8 cellular contexts compared by ENCODE assay signal in the genomic region with DNA sequence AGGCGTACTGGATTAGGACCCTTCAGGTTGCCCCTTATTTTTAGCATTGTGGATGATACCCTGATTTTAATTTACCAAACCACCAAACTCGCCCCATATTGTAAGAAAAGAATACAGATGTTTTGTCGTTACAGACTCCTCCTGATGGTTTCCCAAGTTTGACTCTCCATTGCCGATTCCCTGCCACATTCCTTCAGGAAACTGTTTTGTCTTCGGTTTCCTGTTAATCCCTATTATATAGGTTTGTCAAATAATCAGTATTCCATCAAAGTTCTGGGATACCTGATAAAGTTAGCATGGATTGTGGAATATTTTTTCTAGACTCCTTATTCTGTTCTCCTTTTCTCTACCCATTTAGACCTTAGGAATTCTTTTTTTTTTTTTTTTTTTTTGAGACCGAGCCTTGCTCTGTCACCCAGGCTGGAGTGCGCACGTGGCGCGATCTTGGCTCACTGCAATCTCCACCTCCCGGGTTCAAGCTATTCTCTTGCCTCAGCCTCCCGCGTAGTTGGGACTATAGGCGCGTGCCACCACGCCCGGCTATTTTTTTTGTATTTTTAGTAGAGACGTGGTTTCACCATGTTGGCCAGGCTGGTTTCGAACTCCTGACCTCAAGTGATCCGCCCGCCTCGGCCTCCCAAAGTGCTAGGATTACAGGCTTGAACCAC. TPM values are rescaled to one million over a fixed set of nuclear protein-coding genes. Genes with fewer than 3 reads are reported as not detected.
DNase-seq lines count a peak whose midpoint lies in the region; ATAC-seq and TF ChIP-seq lines count a peak whose summit lies in the region.
"Not testable (repeated sequence)": the region's sequence is repeated elsewhere in the genome, so short reads cannot be mapped to it uniquely, and the experiment has no call there.

No MANE protein-coding gene starts in this region.

- H3K4me1 Mint-ChIP-seq in CD4-positive, alpha-beta memory T cell, result peaks cover 33 to 55% (median 45%) of the 10 kb centered on the region in 4 donors
- H3K4me1 Mint-ChIP-seq in IgD-negative memory B cell (peaks cover 15 to 26% (median 20%) of the 10 kb centered on the region in 3 donors), T-helper 17 cell (peaks cover 35% of the 10 kb centered on the region)

- peak overlapping the region; percentile 94 to 100 (median 98) for H3K4me3 Mint-ChIP-seq in CD4-positive, alpha-beta memory T cell
- H3K4me3 Mint-ChIP-seq in IgD-negative memory B cell (peak overlapping the region; percentile 97 to 100 (median 99)), T-helper 17 cell (peak overlapping the region; percentile 100)

- not testable (repeated sequence) for H4K20me1 ChIP-seq in osteoblast (ENCODE audit: insufficient read depth, low read length)

- H2AFZ ChIP-seq in osteoblast (ENCODE audit: low read length), result peak overlapping the region; percentile 56

- DNase-seq in CD4-positive, alpha-beta memory T cell; T-helper 17 cell; adrenal gland; epithelial cell of esophagus (ENCODE audit: low read depth); osteoblast (ENCODE audit: insufficient read length, low spot score, missing footprints); thoracic aorta (ENCODE audit: low spot score): not testable (repeated sequence)

- not testable (repeated sequence) for H3K27me3 Mint-ChIP-seq in CD4-positive, alpha-beta memory T cell; IgD-negative memory B cell; T-helper 17 cell

- POLR2A ChIA-PET in CD4-positive, alpha-beta memory T cell (lab: Charles Lee; ENCODE audit: partially characterized antibody), result interaction anchor here (0.8 to 4.3 kb wide), 14 partner anchors 8 to 172 kb away, joined by 3 to 69 read pairs (median 6); a partner anchor contains a TSS

- peak overlapping the region; percentile 92 to 93 for H3K4me3 ChIP-seq in CD4-positive, alpha-beta memory T cell (ENCODE audit: low read length in 2 of 2)
- H3K4me3 ChIP-seq in adrenal gland (peak overlapping the region; percentile 12 to 70 (median 64)), epithelial cell of esophagus (ENCODE audit: low read length) (peak overlapping the region; percentile 98), osteoblast (ENCODE audit: insufficient read depth, low read length) (peak overlapping the region; percentile 79), thoracic aorta (peak overlapping the region; percentile 73)

- peak overlapping the region; percentile 99 for H3K4me2 ChIP-seq in osteoblast (ENCODE audit: insufficient read depth, low read length)

- CTCF ChIA-PET in CD4-positive, alpha-beta memory T cell (lab: Charles Lee; ENCODE audit: partially characterized antibody), result interaction anchor here (0.6 to 9.9 kb wide), 25 partner anchors 9 to 109 kb away, joined by 3 to 101 read pairs (median 8); a partner anchor contains a TSS

- not testable (repeated sequence) for H3K36me3 Mint-ChIP-seq in CD4-positive, alpha-beta memory T cell; IgD-negative memory B cell; T-helper 17 cell (ENCODE audit: low read depth)

- not testable (repeated sequence) for H3K27me3 ChIP-seq in CD4-positive, alpha-beta memory T cell (ENCODE audit: insufficient read depth, low read length); adrenal gland; layer of hippocampus (ENCODE audit: control insufficient read depth, insufficient read depth, low read length); osteoblast (ENCODE audit: insufficient read depth, low read length); thoracic aorta (replicated peaks; ENCODE audit: insufficient read depth)

- peaks cover 50% of the 10 kb centered on the region for H3K79me2 ChIP-seq in osteoblast (ENCODE audit: insufficient read depth, low read length)

- H3K4me1 ChIP-seq in CD4-positive, alpha-beta memory T cell (ENCODE audit: insufficient read depth, low read length), result peaks cover 52% of the 10 kb centered on the region
- H3K4me1 ChIP-seq in adrenal gland (replicated peaks in 1 of 2), result peaks cover 0 to 48% of the 10 kb centered on the region in 2 donors
- H3K4me1 ChIP-seq in osteoblast (ENCODE audit: insufficient read depth, low read length), result peaks cover 26% of the 10 kb centered on the region
- peaks cover 14 to 43% of the 10 kb centered on the region in 2 donors for H3K4me1 ChIP-seq in thoracic aorta (ENCODE audit: control insufficient read depth in 1 of 2, low read depth in 2 of 2)

- TF ChIP-seq CTCF in adrenal gland (IDR thresholded peaks at IDR 0.05); epithelial cell of esophagus (IDR thresholded peaks at IDR 0.05; ENCODE audit: insufficient read depth, low read depth, low read length, missing control alignments); osteoblast (IDR thresholded peaks at IDR 0.05; ENCODE audit: extremely low read depth, low read depth, low read length); thoracic aorta (IDR thresholded peaks at IDR 0.05): not testable (repeated sequence)

- intact Hi-C loops in CD4-positive, alpha-beta memory T cell (cut with micrococcal nuclease), result loop anchor here (1.0 to 2.0 kb wide), 2 partner anchors 34 to 43 kb away; no protein-coding TSS in a partner anchor
- intact Hi-C loops in adrenal gland (cut with DNase I), result not testable (repeated sequence)

- peak overlapping the region; percentile 93 to 99 (median 98) for H3K27ac Mint-ChIP-seq in CD4-positive, alpha-beta memory T cell
- H3K27ac Mint-ChIP-seq in IgD-negative memory B cell (peak overlapping the region; percentile 88 to 100 (median 99)), T-helper 17 cell (peak overlapping the region; percentile 99)

- H3K9me3 Mint-ChIP-seq in CD4-positive, alpha-beta memory T cell; IgD-negative memory B cell: not testable (repeated sequence)

- WGBS in adrenal gland, 4 donors, result 45 to 52% (median 47%) methylated on average over 22 of the region's 22 CpGs

- H3K9me3 ChIP-seq in CD4-positive, alpha-beta memory T cell (ENCODE audit: control insufficient read depth in 1 of 2, low read length in 2 of 2); T-helper 17 cell (ENCODE audit: control insufficient read depth, low read length, poor library complexity, severe bottlenecking); adrenal gland (replicated peaks in 1 of 3); osteoblast (ENCODE audit: low read depth, low read length); thoracic aorta: not testable (repeated sequence)

- H3K27ac ChIP-seq in CD4-positive, alpha-beta memory T cell (ENCODE audit: low read depth, low read length), result peak overlapping the region; percentile 86
- peak overlapping the region; percentile 45 to 91 (median 79) for H3K27ac ChIP-seq in adrenal gland
- H3K27ac ChIP-seq in layer of hippocampus (ENCODE audit: low read depth, low read length), result peak overlapping the region; percentile 69
- H3K27ac ChIP-seq in osteoblast (ENCODE audit: low read depth, low read length), result peak overlapping the region; percentile 97
- peak overlapping the region; percentile 60 to 87 for H3K27ac ChIP-seq in thoracic aorta

- ATAC-seq in T-helper 17 cell; thoracic aorta (ENCODE audit: insufficient number of reproducible peaks, low FRiP score, low read depth): not testable (repeated sequence)

- not testable (repeated sequence) for TF ChIP-seq POLR2A in adrenal gland (IDR thresholded peaks at IDR 0.05)

- not testable (repeated sequence) for H3K36me3 ChIP-seq in CD4-positive, alpha-beta memory T cell (ENCODE audit: insufficient read depth, low read length); adrenal gland (replicated peaks in 1 of 2); osteoblast (ENCODE audit: insufficient read depth, low read length); thoracic aorta

RNA-seq across cellular contexts. Expression of a gene that starts 0.6 kb away (rescaled TPM):
- 10 to 100 TPM; 81.6 to 92.0 TPM for total RNA-seq in CD4-positive, alpha-beta memory T cell
- 100 to 1,000 TPM; 149 to 200 TPM for polyA plus RNA-seq in CD4-positive, alpha-beta memory T cell
- 135 TPM for polyA plus RNA-seq in IgD-negative memory B cell
- total RNA-seq in T-helper 17 cell, result 10 to 100 TPM; 58.6 to 63.3 TPM
- total RNA-seq in adrenal gland, result 100 to 1,000 TPM in 7 of 8 donors, 10 to 100 TPM in 1; 95.2 to 183 (median 152) TPM
- 100 to 1,000 TPM in 1 of 3 donors, 10 to 100 TPM in 2; 54.7 to 252 (median 80.9) TPM for polyA plus RNA-seq in adrenal gland
- 96.9 and 104 TPM in 2 replicates for total RNA-seq in osteoblast
- 10 to 100 TPM; 38.7 to 59.4 TPM for total RNA-seq in thoracic aorta

RNA-seq across cellular contexts. Expression of a gene that starts 24.8 kb away (rescaled TPM):
- total RNA-seq in CD4-positive, alpha-beta memory T cell, result not detected
- polyA plus RNA-seq in CD4-positive, alpha-beta memory T cell, result under 1 TPM in 1 of 2 donors, not detected in 1; 0.25 TPM
- polyA plus RNA-seq in IgD-negative memory B cell, result 0.44 TPM
- total RNA-seq in T-helper 17 cell, result 10 to 100 TPM in 1 of 2 donors, 1 to 10 TPM in 1; 2.5 to 26.4 TPM
- total RNA-seq in adrenal gland, result under 1 TPM in 2 of 8 donors, not detected in 6; 0.47 to 0.72 TPM
- under 1 TPM; 0.13 to 0.80 (median 0.34) TPM for polyA plus RNA-seq in adrenal gland
- total RNA-seq in osteoblast, result 1.4 and 2.7 TPM in 2 replicates
- 1 to 10 TPM in 1 of 2 donors, not detected in 1; 1.8 TPM for total RNA-seq in thoracic aorta

RNA-seq across cellular contexts. Expression of a gene that starts 38.7 kb away (rescaled TPM):
- total RNA-seq in CD4-positive, alpha-beta memory T cell, result under 1 TPM in 1 of 2 experiments, not detected in 1; 0.36 TPM
- not detected for polyA plus RNA-seq in CD4-positive, alpha-beta memory T cell
- not detected for polyA plus RNA-seq in IgD-negative memory B cell
- total RNA-seq in T-helper 17 cell, result under 1 TPM; 0.57 to 0.99 TPM
- total RNA-seq in adrenal gland, result 1 to 10 TPM in 5 of 8 donors, under 1 TPM in 3; 0.18 to 6.8 (median 1.3) TPM
- 1 to 10 TPM in 1 of 3 donors, under 1 TPM in 2; 0.56 to 1.3 (median 0.93) TPM for polyA plus RNA-seq in adrenal gland
- total RNA-seq in osteoblast, result 0.36 TPM in 1 of 2 replicates, not detected in the other
- total RNA-seq in thoracic aorta, result 1 to 10 TPM in 1 of 2 donors, under 1 TPM in 1; 0.95 to 2.3 TPM

RNA-seq across cellular contexts. Expression of a gene that starts 45.0 kb away (rescaled TPM):
- 1,000 to 10,000 TPM in 1 of 2 experiments, 100 to 1,000 TPM in 1; 986 to 1,061 TPM for total RNA-seq in CD4-positive, alpha-beta memory T cell
- polyA plus RNA-seq in CD4-positive, alpha-beta memory T cell, result 100 to 1,000 TPM; 756 to 958 TPM
- polyA plus RNA-seq in IgD-negative memory B cell (748 TPM), adrenal gland (1,000 to 10,000 TPM in 1 of 3 donors, 100 to 1,000 TPM in 2; 901 to 1,171 (median 983) TPM)
- total RNA-seq in T-helper 17 cell (1,000 to 10,000 TPM; 1,531 to 1,582 TPM), adrenal gland (1,000 to 10,000 TPM in 1 of 8 donors, 100 to 1,000 TPM in 7; 257 to 1,053 (median 488) TPM), osteoblast (217 and 232 TPM in 2 replicates), thoracic aorta (100 to 1,000 TPM; 219 to 695 TPM)

RNA-seq across cellular contexts. Expression of a gene that starts 45.7 kb away (rescaled TPM):
- total RNA-seq in CD4-positive, alpha-beta memory T cell, result 10 to 100 TPM; 71.0 to 76.3 TPM
- 10 to 100 TPM; 13.3 to 19.2 TPM for polyA plus RNA-seq in CD4-positive, alpha-beta memory T cell
- 20.6 TPM for polyA plus RNA-seq in IgD-negative memory B cell
- 10 to 100 TPM; 31.1 to 34.9 TPM for total RNA-seq in T-helper 17 cell
- total RNA-seq in adrenal gland, result 10 to 100 TPM; 39.4 to 88.4 (median 62.0) TPM
- polyA plus RNA-seq in adrenal gland, result 10 to 100 TPM in 2 of 3 donors, 1 to 10 TPM in 1; 8.2 to 44.3 (median 10.9) TPM
- 37.1 and 37.6 TPM in 2 replicates for total RNA-seq in osteoblast
- 10 to 100 TPM; 37.6 to 52.7 TPM for total RNA-seq in thoracic aorta
